24 cellular contexts compared by ENCODE assay signal in the genomic region with DNA sequence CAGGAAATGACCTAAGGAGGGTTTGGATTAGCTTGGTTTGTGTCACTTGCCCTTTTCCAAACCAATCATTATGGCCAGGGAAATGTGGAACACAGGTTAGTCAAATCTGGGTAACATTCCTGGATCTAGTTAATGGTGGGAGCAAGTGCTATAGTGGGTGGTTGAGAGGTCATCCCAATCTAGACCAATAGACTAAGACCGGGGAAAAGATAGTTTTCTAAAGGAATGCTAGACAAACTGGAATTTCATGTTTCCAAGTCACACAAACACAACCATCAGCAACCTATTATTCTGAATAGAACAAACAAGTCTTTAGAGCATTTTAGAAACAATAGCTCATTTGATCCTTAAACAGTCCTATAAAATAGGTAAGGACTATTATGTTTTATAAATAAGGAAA.
"Had no signal": no experiment of that assay in that cellular context is flagged by ENCODE, and none has a peak within 500 bp of the region (broad histone marks: within the 10 kb centered on the region; RNA-seq: fewer than 3 reads in every experiment).

No MANE protein-coding gene starts in this region.

- H3K9me3 Mint-ChIP-seq: activated CD8-positive, alpha-beta T cell treated with anti-CD3 and anti-CD28 coated beads for 36 hours; central memory CD8-positive, alpha-beta T cell; natural killer cell treated with Interleukin-12 subunit alpha and Interleukin-12 subunit beta and Interleukin-15 and Interleukin-18, amount 100 ng/mL, for 72 hours; T-helper 2 cell treated with Interferon-gamma antibody and Interleukin-4, amounts not matched to agents 5 μg/mL and 100 μg/mL, for 36 hours had no signal

- H3K4me3 Mint-ChIP-seq: activated CD4-positive, alpha-beta T cell treated with anti-CD3 and anti-CD28 coated beads, Interleukin-2, amount 10 ng/mL, durations not matched to agents 7 days and 5 days; activated CD8-positive, alpha-beta memory T cell treated with anti-CD3 and anti-CD28 coated beads, Interleukin-2, amount 10 ng/mL, durations not matched to agents 7 days and 5 days; activated CD8-positive, alpha-beta T cell treated with anti-CD3 and anti-CD28 coated beads for 36 hours; activated naive CD8-positive, alpha-beta T cell; central memory CD8-positive, alpha-beta T cell; T-helper 2 cell treated with Interferon-gamma antibody and Interleukin-4, amounts not matched to agents 5 μg/mL and 100 μg/mL, for 36 hours had no signal

- DNase-seq: activated CD4-positive, alpha-beta T cell treated with anti-CD3 and anti-CD28 coated beads, Interleukin-2, amount 10 ng/mL, durations not matched to agents 7 days and 5 days; activated CD4-positive, CD25-positive, alpha-beta regulatory T cell treated with anti-CD3 and anti-CD28 coated beads, Interleukin-2, amount 50 U/mL, for 72 hours; activated CD8-positive, alpha-beta memory T cell treated with anti-CD3 and anti-CD28 coated beads, Interleukin-2, amount 10 ng/mL, durations not matched to agents 7 days and 5 days; amniotic stem cell; effector memory CD4-positive, alpha-beta T cell; hippocampal formation; kidney glomerular epithelial cell; left lung; ovary; spleen; stimulated activated CD4-positive, alpha-beta T cell treated with anti-CD3 and anti-CD28 coated beads, Interleukin-4, amount 100 ng/mL, for 1 hour; stimulated activated naive CD4-positive, alpha-beta T cell treated with Interleukin-2 at 50 U/mL for 16 hours; substantia nigra; tibial artery; WERI-Rb-1 had no signal

- H3K4me3 ChIP-seq: left lung, lung, ovary, prostate gland, tibial artery had no signal

- H3K27ac Mint-ChIP-seq: activated CD4-positive, alpha-beta T cell treated with anti-CD3 and anti-CD28 coated beads, Interleukin-2, amount 10 ng/mL, durations not matched to agents 7 days and 5 days; activated CD8-positive, alpha-beta memory T cell treated with anti-CD3 and anti-CD28 coated beads, Interleukin-2, amount 10 ng/mL, durations not matched to agents 7 days and 5 days; activated naive CD8-positive, alpha-beta T cell; T-helper 2 cell treated with Interferon-gamma antibody and Interleukin-4, amounts not matched to agents 5 μg/mL and 100 μg/mL, for 36 hours had no signal

- H3K27me3 ChIP-seq: breast epithelium, left lung, neutrophil, ovary, spleen, tibial artery had no signal

- H3K27me3 Mint-ChIP-seq: activated CD4-positive, alpha-beta T cell treated with anti-CD3 and anti-CD28 coated beads, Interleukin-2, amount 10 ng/mL, durations not matched to agents 7 days and 5 days; activated CD8-positive, alpha-beta memory T cell treated with anti-CD3 and anti-CD28 coated beads, Interleukin-2, amount 10 ng/mL, durations not matched to agents 7 days and 5 days; activated CD8-positive, alpha-beta T cell treated with anti-CD3 and anti-CD28 coated beads for 36 hours; activated naive CD8-positive, alpha-beta T cell had no signal

- ATAC-seq: activated CD8-positive, alpha-beta memory T cell treated with anti-CD3 and anti-CD28 coated beads, Interleukin-2, amount 10 ng/mL, durations not matched to agents 7 days and 5 days; left lung; natural killer cell treated with Interleukin-12 subunit alpha and Interleukin-12 subunit beta and Interleukin-15 and Interleukin-18, amount 100 ng/mL, for 72 hours had no signal

- H3K36me3 ChIP-seq: breast epithelium, left lung, neutrophil, ovary, prostate gland, spleen, tibial artery, WERI-Rb-1 had no signal

- H3K9me3 ChIP-seq: breast epithelium, left lung, neutrophil, ovary, prostate gland, spleen, tibial artery had no signal

- H3K36me3 Mint-ChIP-seq: activated naive CD8-positive, alpha-beta T cell; natural killer cell treated with Interleukin-12 subunit alpha and Interleukin-12 subunit beta and Interleukin-15 and Interleukin-18, amount 100 ng/mL, for 72 hours had no signal

- H3K27ac ChIP-seq: left lung, neutrophil, tibial artery, WERI-Rb-1 had no signal
